8 cellular contexts compared by ENCODE assay signal in the genomic region with DNA sequence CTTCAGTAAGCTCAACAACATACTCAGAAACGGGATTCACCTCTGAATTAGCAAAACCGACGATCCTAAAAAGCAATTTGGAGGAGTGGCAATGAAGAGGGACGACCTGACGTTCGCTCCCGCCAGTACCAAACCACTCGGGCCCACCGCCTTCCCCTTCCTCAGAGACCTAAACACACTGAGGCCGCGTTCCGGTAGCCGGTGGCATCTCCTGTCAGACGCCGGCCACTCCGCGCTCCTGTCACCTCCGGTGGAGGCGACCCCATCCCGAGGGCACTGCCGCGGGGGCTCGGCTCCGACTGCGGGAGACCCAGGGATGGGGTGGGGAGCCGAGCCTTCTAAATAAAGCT. TPM values are rescaled to one million over a fixed set of nuclear protein-coding genes. Genes with fewer than 3 reads are reported as not detected.
DNase-seq lines count a peak whose midpoint lies in the region; ATAC-seq and TF ChIP-seq lines count a peak whose summit lies in the region.

No MANE protein-coding gene starts in this region.

- peaks cover 0 to 9% of the 10 kb centered on the region in 2 donors for H3K4me1 ChIP-seq in esophagus (ENCODE audit: control insufficient read depth in 2 of 2, insufficient read depth in 2 of 2, low read length in 1 of 2)

- TF ChIP-seq CTCF in activated B cell treated with CpG ODN at 0.5 μM for 24 hours (IDR thresholded peaks at IDR 0.05) (no peak), nephron (IDR thresholded peaks at IDR 0.05; ENCODE audit: unreplicated experiment in 3 of 3) (no peak)

- H3K4me3 ChIP-seq in esophagus (ENCODE audit: low read depth in 1 of 2, low read length in 2 of 2) = peak overlapping the region; percentile 96 to 100

- peak overlapping the region; percentile 95 to 98 for H3K27ac ChIP-seq in esophagus (ENCODE audit: low read depth in 2 of 2, low read length in 1 of 2)

- DNase-seq in Right ventricle myocardium inferior (ENCODE audit: missing footprints) (peak; percentile 76), cardiac septum (ENCODE audit: low spot score) (no peak), activated B cell treated with CpG ODN at 0.5 μM for 24 hours (no peak), NCI-H187 (lab: John Stamatoyannopoulos, UW) (no peak)

- CTCF ChIA-PET in activated B cell treated with CpG ODN at 0.5 μM for 24 hours (lab: Charles Lee) = no interaction called here

- H3K36me3 ChIP-seq in esophagus (ENCODE audit: control insufficient read depth in 2 of 2, insufficient read depth in 2 of 2, low read length in 1 of 2) = no peaks in the 10 kb centered on the region

- H3K4me1 Mint-ChIP-seq in activated B cell treated with CpG ODN at 0.5 μM for 24 hours = peaks cover 41% of the 10 kb centered on the region
- peaks cover 18% of the 10 kb centered on the region for H3K4me1 Mint-ChIP-seq in nephron

- H3K9me3 Mint-ChIP-seq in activated B cell treated with CpG ODN at 0.5 μM for 24 hours = no peaks in the 10 kb centered on the region
- H3K9me3 Mint-ChIP-seq in nephron = no peaks in the 10 kb centered on the region

- intact Hi-C loops in Right ventricle myocardium inferior (cut with DNase I) = no loop called here
- intact Hi-C loops in cardiac septum (cut with DNase I) = loop anchor here (2.0 kb wide), 1 partner anchor 248 kb away; a partner anchor contains a TSS
- intact Hi-C loops in activated B cell treated with CpG ODN at 0.5 μM for 24 hours (cut with micrococcal nuclease) = loop anchor here (1.0 to 5.0 kb wide), 8 partner anchors 11 to 418 kb away; a partner anchor contains a TSS

- POLR2A ChIA-PET in activated B cell treated with CpG ODN at 0.5 μM for 24 hours (lab: Charles Lee) = interaction anchor here (0.7 to 4.5 kb wide), 3 partner anchors 11 to 52 kb away, joined by 3 to 36 read pairs (median 25); a partner anchor contains a TSS

- H3K4me3 Mint-ChIP-seq in activated B cell treated with CpG ODN at 0.5 μM for 24 hours (peak overlapping the region; percentile 97), nephron (peak overlapping the region; percentile 90 to 96 (median 95))

- WGBS in esophagus, 2 donors = 0 to 1% methylated on average over 25 to 26 of the region's 26 CpGs

- H3K36me3 Mint-ChIP-seq in activated B cell treated with CpG ODN at 0.5 μM for 24 hours (ENCODE audit: low read depth) (peaks cover 16% of the 10 kb centered on the region), nephron (ENCODE audit: low read depth) (no peaks in the 10 kb centered on the region)

- H3K27ac Mint-ChIP-seq in activated B cell treated with CpG ODN at 0.5 μM for 24 hours (peak overlapping the region; percentile 91), nephron (peak overlapping the region in 2 of 3 experiments; percentile 44 to 54)

- no peaks in the 10 kb centered on the region for H3K9me3 ChIP-seq in esophagus (ENCODE audit: control insufficient read depth in 2 of 2, insufficient read depth in 1 of 2, low read depth in 1 of 2, low read length in 1 of 2)

- no peaks in the 10 kb centered on the region for H3K27me3 ChIP-seq in esophagus (ENCODE audit: control insufficient read depth in 1 of 2, insufficient read depth in 2 of 2, low read length in 2 of 2)

- H3K27me3 Mint-ChIP-seq in activated B cell treated with CpG ODN at 0.5 μM for 24 hours (no peaks in the 10 kb centered on the region), nephron (ENCODE audit: low read depth) (no peaks in the 10 kb centered on the region)

- ATAC-seq in Right ventricle myocardium inferior (peak; percentile 23), HG03439 (IDR thresholded peaks at IDR 0.05; ENCODE audit: unreplicated experiment) (peak; percentile 16), activated B cell treated with CpG ODN at 0.5 μM for 24 hours (ENCODE audit: low read depth) (peak; percentile 6), HG03139 (IDR thresholded peaks at IDR 0.05; ENCODE audit: unreplicated experiment) (no peak)

RNA-seq across cellular contexts. Expression of a gene that starts 0.6 kb away (rescaled TPM):
- total RNA-seq in Right ventricle myocardium inferior = 39.4 TPM
- 32.5 TPM for total RNA-seq in cardiac septum
- 41.2 and 47.0 TPM in 2 replicates for total RNA-seq in activated B cell treated with CpG ODN at 0.5 μM for 24 hours
- polyA plus RNA-seq in esophagus = 10 to 100 TPM; 17.2 to 22.7 TPM

RNA-seq across cellular contexts. Expression of a gene that starts 11.4 kb away (rescaled TPM):
- total RNA-seq in Right ventricle myocardium inferior = 8.3 TPM
- 9.4 TPM for total RNA-seq in cardiac septum
- 19.1 and 19.4 TPM in 2 replicates for total RNA-seq in activated B cell treated with CpG ODN at 0.5 μM for 24 hours
- 10 to 100 TPM; 10.8 to 17.7 TPM for polyA plus RNA-seq in esophagus

RNA-seq across cellular contexts. Expression of a gene that starts 45.7 kb away (rescaled TPM):
- total RNA-seq in Right ventricle myocardium inferior = 3.4 TPM
- total RNA-seq in cardiac septum = 4.8 TPM
- total RNA-seq in activated B cell treated with CpG ODN at 0.5 μM for 24 hours = 10.7 and 11.7 TPM in 2 replicates
- 1 to 10 TPM in 1 of 2 donors, under 1 TPM in 1; 0.89 to 1.2 TPM for polyA plus RNA-seq in esophagus

RNA-seq across cellular contexts. Expression of a gene that starts 52.2 kb away (rescaled TPM):
- total RNA-seq in Right ventricle myocardium inferior = 195 TPM
- 284 TPM for total RNA-seq in cardiac septum
- 118 and 119 TPM in 2 replicates for total RNA-seq in activated B cell treated with CpG ODN at 0.5 μM for 24 hours
- 100 to 1,000 TPM in 1 of 2 donors, 10 to 100 TPM in 1; 63.8 to 138 TPM for polyA plus RNA-seq in esophagus
